9 cellular contexts compared by ENCODE assay signal in genomic region chr5:134541736-134542376, GRCh38. TPM values are rescaled to one million over a fixed set of nuclear protein-coding genes. Genes with fewer than 3 reads are reported as not detected.
DNase-seq lines count a peak whose midpoint lies in the region; ATAC-seq and TF ChIP-seq lines count a peak whose summit lies in the region.
"Had no signal": no experiment of that assay in that cellular context is flagged by ENCODE, and none has a peak within 500 bp of the region (broad histone marks: within the 10 kb centered on the region; RNA-seq: fewer than 3 reads in every experiment).

No MANE protein-coding gene starts in this region.

- peaks cover 13 to 29% of the 10 kb centered on the region in 2 donors for H3K4me1 ChIP-seq in left lung
- H3K4me1 ChIP-seq in effector memory CD4-positive, alpha-beta T cell (ENCODE audit: control insufficient read depth, insufficient read depth, low read length, poor library complexity, severe bottlenecking), result peaks cover 29% of the 10 kb centered on the region

- no peaks in the 10 kb centered on the region for H3K9me3 ChIP-seq in left lung
- no peaks in the 10 kb centered on the region for H3K9me3 ChIP-seq in effector memory CD4-positive, alpha-beta T cell (ENCODE audit: control insufficient read depth, low read length)
- H3K9me3 ChIP-seq: esophagus muscularis mucosa had no signal

- no peaks in the 10 kb centered on the region for H3K27me3 Mint-ChIP-seq in activated naive CD8-positive, alpha-beta T cell treated with anti-CD3 and anti-CD28 coated beads, Interleukin-2, amount 10 ng/mL, durations not matched to agents 7 days and 5 days

- H3K4me3 ChIP-seq in left lung (no peak overlapping the region), dorsolateral prefrontal cortex (no peak overlapping the region)
- no peak overlapping the region for H3K4me3 ChIP-seq in effector memory CD4-positive, alpha-beta T cell (ENCODE audit: insufficient read depth, low read depth, low read length, poor library complexity, severe bottlenecking)
- H3K4me3 ChIP-seq: esophagus muscularis mucosa had no signal

- intact Hi-C loops in left lung (cut with DNase I) (no loop called here), dorsolateral prefrontal cortex (cut with DNase I) (no loop called here)

- DNase-seq in AML-193 (lab: John Stamatoyannopoulos, UW), result peak; percentile 14 to 21
- DNase-seq in GM20000 (ENCODE audit: low spot score), result peak; percentile 46
- peak; percentile 46 for DNase-seq in activated naive CD8-positive, alpha-beta T cell treated with anti-CD3 and anti-CD28 coated beads, Interleukin-2, amount 10 ng/mL, durations not matched to agents 7 days and 5 days
- peak in 1 of 2 donors; percentile 50 for DNase-seq in left lung
- no peak for DNase-seq in dorsolateral prefrontal cortex
- no peak for DNase-seq in NCI-H748 treated with DMSO at 0.1 percent for 48 hours (lab: John Stamatoyannopoulos, UW)
- no peak for DNase-seq in effector memory CD4-positive, alpha-beta T cell
- no peak for DNase-seq in pons (ENCODE audit: low spot score)

- TF ChIP-seq CTCF in GM20000 (IDR thresholded peaks at IDR 0.05; ENCODE audit: extremely low read depth, missing control alignments) (no peak), left lung (IDR thresholded peaks at IDR 0.05) (no peak), dorsolateral prefrontal cortex (IDR thresholded peaks at IDR 0.05 in 54 of 56, conservative IDR thresholded peaks at IDR 0.05 in 2 of 56; ENCODE audit: low read depth in 1 of 56, partially characterized antibody in 56 of 56) (no peak)

- H3K27me3 ChIP-seq in left lung, result no peaks in the 10 kb centered on the region
- no peaks in the 10 kb centered on the region for H3K27me3 ChIP-seq in dorsolateral prefrontal cortex
- no peaks in the 10 kb centered on the region for H3K27me3 ChIP-seq in effector memory CD4-positive, alpha-beta T cell (replicated peaks; ENCODE audit: control insufficient read depth, insufficient read depth, low read length, poor library complexity, severe bottlenecking)
- H3K27me3 ChIP-seq: esophagus muscularis mucosa had no signal

- POLR2A ChIA-PET in activated naive CD8-positive, alpha-beta T cell treated with anti-CD3 and anti-CD28 coated beads, Interleukin-2, amount 10 ng/mL, durations not matched to agents 7 days and 5 days (lab: Charles Lee), result interaction anchor here (0.8 to 2.1 kb wide), 4 partner anchors 11 to 130 kb away, joined by 3 to 12 read pairs (median 4); partner anchors contain the start of gene CDKN2AIPNL

- no peak overlapping the region for H3K27ac Mint-ChIP-seq in activated naive CD8-positive, alpha-beta T cell treated with anti-CD3 and anti-CD28 coated beads, Interleukin-2, amount 10 ng/mL, durations not matched to agents 7 days and 5 days

- no peak for ATAC-seq in activated naive CD8-positive, alpha-beta T cell treated with anti-CD3 and anti-CD28 coated beads, Interleukin-2, amount 10 ng/mL, durations not matched to agents 7 days and 5 days (ENCODE audit: low read depth)
- peak; percentile 85 for ATAC-seq in left lung

- H3K9me3 Mint-ChIP-seq in activated naive CD8-positive, alpha-beta T cell treated with anti-CD3 and anti-CD28 coated beads, Interleukin-2, amount 10 ng/mL, durations not matched to agents 7 days and 5 days, result no peaks in the 10 kb centered on the region

- H3K36me3 Mint-ChIP-seq in activated naive CD8-positive, alpha-beta T cell treated with anti-CD3 and anti-CD28 coated beads, Interleukin-2, amount 10 ng/mL, durations not matched to agents 7 days and 5 days, result peaks cover 20% of the 10 kb centered on the region

- peaks cover 40% of the 10 kb centered on the region for H3K4me1 Mint-ChIP-seq in activated naive CD8-positive, alpha-beta T cell treated with anti-CD3 and anti-CD28 coated beads, Interleukin-2, amount 10 ng/mL, durations not matched to agents 7 days and 5 days

- H3K27ac ChIP-seq in left lung, result no peak overlapping the region
- no peak overlapping the region for H3K27ac ChIP-seq in dorsolateral prefrontal cortex
- no peak overlapping the region for H3K27ac ChIP-seq in effector memory CD4-positive, alpha-beta T cell (ENCODE audit: insufficient read depth, low read length, poor library complexity, severe bottlenecking)
- H3K27ac ChIP-seq: esophagus muscularis mucosa had no signal

- no peak overlapping the region for H3K4me3 Mint-ChIP-seq in activated naive CD8-positive, alpha-beta T cell treated with anti-CD3 and anti-CD28 coated beads, Interleukin-2, amount 10 ng/mL, durations not matched to agents 7 days and 5 days

- peaks cover 0 to 58% of the 10 kb centered on the region in 2 donors for H3K36me3 ChIP-seq in left lung
- H3K36me3 ChIP-seq in effector memory CD4-positive, alpha-beta T cell (ENCODE audit: control insufficient read depth, insufficient read depth, low read length), result peaks cover 42% of the 10 kb centered on the region

RNA-seq across cellular contexts. Expression of gene JADE2, which starts 16.4 kb away (rescaled TPM):
- total RNA-seq in activated naive CD8-positive, alpha-beta T cell treated with anti-CD3 and anti-CD28 coated beads, Interleukin-2, amount 10 ng/mL, durations not matched to agents 7 days and 5 days, result 100 to 1,000 TPM; 142 to 161 TPM
- total RNA-seq in left lung, result 10 to 100 TPM; 36.8 to 51.1 TPM
- 100 to 1,000 TPM in 59 of 120 experiments, 10 to 100 TPM in 61; 64.6 to 141 (median 99.8) TPM for total RNA-seq in dorsolateral prefrontal cortex

Comparison
In these comparisons a context has a peak if more than half of its experiments do, and no peak if none do; other contexts are left out.
1. DNase-seq: peak in AML-193 (2 of 2), GM20000 (single experiment) and activated naive CD8-positive, alpha-beta T cell treated with anti-CD3 and anti-CD28 coated beads, Interleukin-2, amount 10 ng/mL, durations not matched to agents 7 days and 5 days (single experiment); none in dorsolateral prefrontal cortex (0 of 10), NCI-H748 treated with DMSO at 0.1 percent for 48 hours (single experiment), effector memory CD4-positive, alpha-beta T cell (0 of 3) and pons (single experiment).